Comparison of ENCODE assay signal across 8 cellular contexts in genomic region chr22:45268958-45269844, GRCh38. TPM values are rescaled to one million over a fixed set of nuclear protein-coding genes. Genes with fewer than 3 reads are reported as not detected.
DNase-seq lines count a peak whose midpoint lies in the region; TF ChIP-seq lines count a peak whose summit lies in the region.

No MANE protein-coding gene starts in this region.

- no peaks in the 10 kb centered on the region for H3K9me3 Mint-ChIP-seq in activated naive CD4-positive, alpha-beta T cell treated with anti-CD3 and anti-CD28 coated beads for 36 hours

- peaks cover 6% of the 10 kb centered on the region for H3K4me1 Mint-ChIP-seq in activated naive CD4-positive, alpha-beta T cell treated with anti-CD3 and anti-CD28 coated beads for 36 hours (ENCODE audit: low read depth)

- CTCF ChIA-PET in activated naive CD4-positive, alpha-beta T cell treated with anti-CD3 and anti-CD28 coated beads for 36 hours (lab: Charles Lee): interaction anchor here (2.0 to 2.3 kb wide), 2 partner anchors 165 to 168 kb away, joined by 6 to 7 read pairs; no protein-coding TSS in a partner anchor

- H3K9me3 ChIP-seq in HUES64 (ENCODE audit: insufficient read depth, low read depth, low read length) (no peaks in the 10 kb centered on the region), SK-N-MC (ENCODE audit: low read depth, low read length) (no peaks in the 10 kb centered on the region), neutrophil (no peaks in the 10 kb centered on the region)

- H3K4me3 ChIP-seq in HUES64 (ENCODE audit: low read length) (peak overlapping the region; percentile 87), SK-N-MC (peak overlapping the region; percentile 79), neutrophil (ENCODE audit: low read depth in 1 of 2, low read length in 1 of 2) (peak overlapping the region; percentile 82 to 84)

- H3K36me3 ChIP-seq in HUES64 (ENCODE audit: insufficient read depth, low read length) (no peaks in the 10 kb centered on the region), SK-N-MC (ENCODE audit: insufficient read depth, low read length) (no peaks in the 10 kb centered on the region), neutrophil (no peaks in the 10 kb centered on the region)

- H3K4me1 ChIP-seq in HUES64 (ENCODE audit: insufficient read depth, low read length): 0 out of 2 replicates have a peak, but pooled peaks cover 4% of the 10 kb centered on the region
- peaks cover 11 to 19% of the 10 kb centered on the region in 2 experiments for H3K4me1 ChIP-seq in neutrophil (ENCODE audit: control insufficient read depth in 1 of 2, insufficient read depth in 1 of 2, low read depth in 1 of 2, low read length in 1 of 2)

- peak; percentile 99 for TF ChIP-seq CTCF in neutrophil (IDR thresholded peaks at IDR 0.05)

- WGBS in HUES64: 3% methylated on average over 50 of the region's 60 CpGs

- peak overlapping the region; percentile 69 for H3K4me3 Mint-ChIP-seq in activated naive CD4-positive, alpha-beta T cell treated with anti-CD3 and anti-CD28 coated beads for 36 hours

- H3K27ac ChIP-seq in HUES64 (ENCODE audit: low read depth, low read length): peak overlapping the region; percentile 93; the same call in 1 of the 2 replicates
- H3K27ac ChIP-seq in SK-N-MC: no peak overlapping the region
- H3K27ac ChIP-seq in neutrophil: peak overlapping the region; percentile 20
- peak overlapping the region; percentile 57 for H3K27ac ChIP-seq in substantia nigra (ENCODE audit: low read depth, low read length, poor library complexity, severe bottlenecking)

- DNase-seq in NCI-H446 (lab: John Stamatoyannopoulos, UW): peak; percentile 26 to 87
- no peak for DNase-seq in NCI-H446 treated with DMSO at 0.1 percent for 48 hours (lab: John Stamatoyannopoulos, UW)
- DNase-seq in SK-N-MC (ENCODE audit: low read depth, low spot score): no peak
- peak; percentile 78 for DNase-seq in activated naive CD4-positive, alpha-beta T cell treated with anti-CD3 and anti-CD28 coated beads for 36 hours
- DNase-seq in globus pallidus (ENCODE audit: low spot score): peak; percentile 76
- peak in 47 of 49 donors; percentile 32 to 92 (median 72) for DNase-seq in substantia nigra (lab: John Stamatoyannopoulos, UW)

- H3K27me3 Mint-ChIP-seq in activated naive CD4-positive, alpha-beta T cell treated with anti-CD3 and anti-CD28 coated beads for 36 hours (ENCODE audit: low read depth): peaks cover 4% of the 10 kb centered on the region

- H3K36me3 Mint-ChIP-seq in activated naive CD4-positive, alpha-beta T cell treated with anti-CD3 and anti-CD28 coated beads for 36 hours (ENCODE audit: low read depth): no peaks in the 10 kb centered on the region

- H3K27ac Mint-ChIP-seq in activated naive CD4-positive, alpha-beta T cell treated with anti-CD3 and anti-CD28 coated beads for 36 hours: no peak overlapping the region

- H3K9ac ChIP-seq in HUES64 (ENCODE audit: low read depth, low read length): peak overlapping the region; percentile 67
- no peak overlapping the region for H3K9ac ChIP-seq in SK-N-MC (ENCODE audit: insufficient read length)

- H3K27me3 ChIP-seq in HUES64 (ENCODE audit: insufficient read depth, low read length) (peaks cover 16% of the 10 kb centered on the region), neutrophil (peaks cover 57% of the 10 kb centered on the region)

- intact Hi-C loops in activated naive CD4-positive, alpha-beta T cell treated with anti-CD3 and anti-CD28 coated beads for 36 hours (cut with micrococcal nuclease): loop anchor here (1.0 to 2.0 kb wide), 3 partner anchors 50 to 284 kb away; no protein-coding TSS in a partner anchor

RNA-seq across cellular contexts. Expression of gene UPK3A, which starts 15.5 kb away (rescaled TPM):
- not detected for polyA plus RNA-seq in HUES64 (2013, experiment 1 of 2)
- not detected for polyA plus RNA-seq in HUES64 (2013, experiment 2 of 2)
- total RNA-seq in activated naive CD4-positive, alpha-beta T cell treated with anti-CD3 and anti-CD28 coated beads for 36 hours: not detected

RNA-seq across cellular contexts. Expression of gene KIAA0930, which starts 28.5 kb away (rescaled TPM):
- polyA plus RNA-seq in HUES64 (2013, experiment 1 of 2): 25.7 TPM
- 34.5 TPM for polyA plus RNA-seq in HUES64 (2013, experiment 2 of 2)
- 10 to 100 TPM; 16.6 to 19.5 TPM for total RNA-seq in activated naive CD4-positive, alpha-beta T cell treated with anti-CD3 and anti-CD28 coated beads for 36 hours

RNA-seq across cellular contexts. Expression of gene FAM118A, which starts 40.5 kb away (rescaled TPM):
- 11.1 TPM for polyA plus RNA-seq in HUES64 (2013, experiment 1 of 2)
- polyA plus RNA-seq in HUES64 (2013, experiment 2 of 2): 12.7 TPM
- 10 to 100 TPM; 62.2 to 66.9 TPM for total RNA-seq in activated naive CD4-positive, alpha-beta T cell treated with anti-CD3 and anti-CD28 coated beads for 36 hours

Comparison
In these comparisons a context has a peak if more than half of its experiments do, and no peak if none do; other contexts are left out.
1. DNase-seq: peak in NCI-H446 (2 of 2), activated naive CD4-positive, alpha-beta T cell treated with anti-CD3 and anti-CD28 coated beads for 36 hours (single experiment), globus pallidus (single experiment) and substantia nigra (47 of 49); none in NCI-H446 treated with DMSO at 0.1 percent for 48 hours (single experiment) and SK-N-MC (single experiment).
2. Peak in every context shown above with its lines, with median percentiles within 50 percentile points of each other: H3K4me3 ChIP-seq.